In genomic region chr12:94749890-94750289, GRCh38 we compare ENCODE assay signal across 23 cellular contexts.
DNase-seq lines count a peak whose midpoint lies in the region; ATAC-seq, FAIRE-seq and TF ChIP-seq lines count a peak whose summit lies in the region.
"Had no signal": no experiment of that assay in that cellular context is flagged by ENCODE, and none has a peak within 500 bp of the region (broad histone marks: within the 10 kb centered on the region; RNA-seq: fewer than 3 reads in every experiment).

No MANE protein-coding gene starts in this region.

- ATAC-seq in HG02981 (IDR thresholded peaks at IDR 0.05; ENCODE audit: unreplicated experiment) = no peak
- ATAC-seq: A549 had no signal

- H3K9me1 ChIP-seq in keratinocyte (ENCODE audit: control insufficient read depth, extremely low read depth, insufficient read depth, low read length) = no peaks in the 10 kb centered on the region

- no peak overlapping the region for H2BK120ac ChIP-seq in H1 (replicated peaks; ENCODE audit: low read depth, low read length)

- H3K18ac ChIP-seq in H1 (ENCODE audit: extremely low read depth, low read length) = no peak overlapping the region

- H3K4ac ChIP-seq in H1 (replicated peaks; ENCODE audit: insufficient read length, low read depth, low read length) = no peak overlapping the region

- H4K8ac ChIP-seq in H1 (ENCODE audit: extremely low read depth, insufficient read depth, low read length) = no peak overlapping the region

- TF ChIP-seq CTCF in H1 (IDR thresholded peaks at IDR 0.05; ENCODE audit: control extremely low read depth in 1 of 3, insufficient read depth in 1 of 3, low read depth in 1 of 3, low read length in 3 of 3) (no peak), keratinocyte (optimal IDR thresholded peaks at IDR 0.05 in 1 of 3, IDR thresholded peaks at IDR 0.05 in 1 of 3, conservative IDR thresholded peaks at IDR 0.05 in 1 of 3; ENCODE audit: extremely low read depth in 1 of 3, insufficient read depth in 2 of 3, low read length in 3 of 3) (no peak), dorsolateral prefrontal cortex (IDR thresholded peaks at IDR 0.05 in 54 of 56, conservative IDR thresholded peaks at IDR 0.05 in 2 of 56; ENCODE audit: low read depth in 1 of 56, partially characterized antibody in 56 of 56) (no peak)

- H2BK15ac ChIP-seq in H1 (ENCODE audit: low read length) = no peak overlapping the region

- H3K23me2 ChIP-seq in H1 (ENCODE audit: low read depth, low read length) = no peaks in the 10 kb centered on the region

- H4K5ac ChIP-seq in H1 (ENCODE audit: insufficient read length, low read depth, low read length) = no peak overlapping the region

- WGBS in H1 (ENCODE audit: extremely low coverage in 1 of 2, insufficient coverage in 1 of 2, insufficient read length in 1 of 2, insufficient replicate concordance in 2 of 2, low coverage in 1 of 2, low lambda C conversion rate in 2 of 2, missing lambda C conversion rate in 1 of 2), 2 experiments = 87% methylated on average over 6 of the region's 6 CpGs; no CpG with 5 or more reads in 1 of the 2 experiments

- H4K20me1 ChIP-seq in H1 (replicated peaks in 1 of 2; ENCODE audit: control insufficient read depth in 1 of 2, insufficient read depth in 2 of 2, low read length in 2 of 2) (no peaks in the 10 kb centered on the region), keratinocyte (ENCODE audit: control insufficient read depth, extremely low read depth, insufficient read depth, low read length) (no peaks in the 10 kb centered on the region)
- H4K20me1 ChIP-seq: BLaER1 treated with 17β-estradiol and CSF1 and Interleukin-3, amounts not matched to agents 10 nM and 100 nM had no signal

- no peak for TF ChIP-seq POLR2A in H1 (IDR thresholded peaks at IDR 0.05; ENCODE audit: control extremely low read depth in 1 of 2, low read depth in 2 of 2, low read length in 2 of 2)

- no peak for FAIRE-seq in H1 (lab: Jason Lieb, UNC)
- peak; percentile 26 for FAIRE-seq in keratinocyte (lab: Jason Lieb, UNC)
- FAIRE-seq: A549, G401.6 had no signal

- no peaks in the 10 kb centered on the region for H3K36me3 ChIP-seq in H1 (ENCODE audit: control insufficient read depth in 2 of 4, insufficient read depth in 4 of 4, low read length in 3 of 4)
- H3K36me3 ChIP-seq in keratinocyte (ENCODE audit: control insufficient read depth in 2 of 2, extremely low read depth in 1 of 2, insufficient read depth in 2 of 2, low read length in 2 of 2) = no peaks in the 10 kb centered on the region
- H3K36me3 ChIP-seq: BE2C; BLaER1 treated with 17β-estradiol and CSF1 and Interleukin-3, amounts not matched to agents 10 nM and 100 nM had no signal

- H3K79me2 ChIP-seq in H1 (ENCODE audit: control insufficient read depth in 1 of 2, insufficient read depth in 2 of 2, low read length in 2 of 2) (no peaks in the 10 kb centered on the region), keratinocyte (ENCODE audit: control insufficient read depth, insufficient read depth, low read length) (no peaks in the 10 kb centered on the region)

- H3K23ac ChIP-seq in H1 (ENCODE audit: insufficient read length) = no peak overlapping the region

- intact Hi-C loops in dorsolateral prefrontal cortex (cut with DNase I) = loop anchor here in 1 of 2 donors (10.0 kb wide), 1 partner anchor 605 kb away; the partner anchor contains the start of gene PLXNC1

- dilution Hi-C loops in keratinocyte (cut with MboI; ENCODE audit: extremely low pct_ligation_motif_present, low sequenced_read_pairs) = no loop called here

- H2BK12ac ChIP-seq in H1 (ENCODE audit: low read depth, low read length) = no peak overlapping the region

- H3K27me3 ChIP-seq in H1 (replicated peaks in 1 of 4; ENCODE audit: control insufficient read depth in 3 of 4, extremely low read depth in 1 of 4, insufficient read depth in 3 of 4, low read length in 3 of 4) = 0 out of 7 replicates have a peak, but pooled peaks cover 0 to 3% (median 0%) of the 10 kb centered on the region in 4 experiments
- no peaks in the 10 kb centered on the region for H3K27me3 ChIP-seq in keratinocyte (ENCODE audit: control insufficient read depth, extremely low read depth, insufficient read depth, low read length)
- H3K27me3 ChIP-seq in dorsolateral prefrontal cortex = no peaks in the 10 kb centered on the region
- H3K27me3 ChIP-seq: BLaER1 treated with 17β-estradiol and CSF1 and Interleukin-3, amounts not matched to agents 10 nM and 100 nM had no signal

- no peaks in the 10 kb centered on the region for H3K9me3 ChIP-seq in H1 (ENCODE audit: insufficient read depth in 2 of 2, low read depth in 1 of 2, low read length in 1 of 2)
- no peaks in the 10 kb centered on the region for H3K9me3 ChIP-seq in keratinocyte (ENCODE audit: control insufficient read depth, low read depth, low read length)
- H3K9me3 ChIP-seq: A549; BE2C; BLaER1 treated with 17β-estradiol and CSF1 and Interleukin-3, amounts not matched to agents 10 nM and 100 nM had no signal

- no peak overlapping the region for H3K14ac ChIP-seq in H1 (ENCODE audit: insufficient read length)

- TF ChIP-seq EP300 in H1 (IDR thresholded peaks at IDR 0.05; ENCODE audit: borderline replicate concordance in 1 of 2, low read depth in 2 of 2, low read length in 2 of 2) = no peak

- no peak overlapping the region for H2AK5ac ChIP-seq in H1 (ENCODE audit: low read depth, low read length)

- no peak overlapping the region for H3K4me3 ChIP-seq in H1 (ENCODE audit: extremely low read depth in 1 of 4, insufficient read depth in 2 of 4, low read depth in 3 of 4, low read length in 4 of 4)
- H3K4me3 ChIP-seq in keratinocyte (ENCODE audit: control insufficient read depth in 2 of 3, extremely low read depth in 1 of 3, insufficient read depth in 2 of 3, low read depth in 1 of 3, low read length in 3 of 3) = no peak overlapping the region
- H3K4me3 ChIP-seq in dorsolateral prefrontal cortex = no peak overlapping the region
- H3K4me3 ChIP-seq: A549; BLaER1 treated with 17β-estradiol and CSF1 and Interleukin-3, amounts not matched to agents 10 nM and 100 nM had no signal

- no peaks in the 10 kb centered on the region for H3K4me1 ChIP-seq in H1 (replicated peaks in 1 of 4; ENCODE audit: control insufficient read depth in 3 of 4, insufficient read depth in 4 of 4, low read length in 3 of 4)
- peaks cover 5% of the 10 kb centered on the region for H3K4me1 ChIP-seq in keratinocyte (ENCODE audit: control insufficient read depth, extremely low read depth, insufficient read depth, low read length)
- H3K4me1 ChIP-seq: A549; BE2C; BLaER1 treated with 17β-estradiol and CSF1 and Interleukin-3, amounts not matched to agents 10 nM and 100 nM had no signal

- POLR2A ChIA-PET in H1 (lab: Charles Lee; ENCODE audit: partially characterized antibody) = no interaction called here

- peak overlapping the region; percentile 20 for H4K91ac ChIP-seq in H1 (replicated peaks; ENCODE audit: insufficient read length, low read length)

- H3K27ac ChIP-seq in H1 (ENCODE audit: low read depth, low read length) (no peak overlapping the region), keratinocyte (ENCODE audit: control insufficient read depth, insufficient read depth, low read length) (no peak overlapping the region), dorsolateral prefrontal cortex (no peak overlapping the region)
- H3K27ac ChIP-seq: A549; BLaER1 treated with 17β-estradiol and CSF1 and Interleukin-3, amounts not matched to agents 10 nM and 100 nM had no signal

- no peak overlapping the region for H2BK20ac ChIP-seq in H1 (ENCODE audit: low read length)

- H3K9ac ChIP-seq in H1 (replicated peaks in 1 of 4; ENCODE audit: extremely low read depth in 1 of 4, low read depth in 3 of 4, low read length in 3 of 4) (no peak overlapping the region), keratinocyte (ENCODE audit: control insufficient read depth, extremely low read depth, insufficient read depth, low read length) (no peak overlapping the region)
- H3K9ac ChIP-seq: BLaER1 treated with 17β-estradiol and CSF1 and Interleukin-3, amounts not matched to agents 10 nM and 100 nM had no signal

- no peak overlapping the region for H3K4me2 ChIP-seq in H1 (ENCODE audit: insufficient read depth in 1 of 2, low read depth in 2 of 2, low read length in 2 of 2)
- H3K4me2 ChIP-seq in keratinocyte (ENCODE audit: control insufficient read depth, extremely low read depth, insufficient read depth, low read depth, low read length) = peak overlapping the region; percentile 38
- H3K4me2 ChIP-seq: A549; BLaER1 treated with 17β-estradiol and CSF1 and Interleukin-3, amounts not matched to agents 10 nM and 100 nM had no signal

- CTCF ChIA-PET in H1 (lab: Charles Lee; ENCODE audit: partially characterized antibody) = interaction anchor here (1.1 to 1.6 kb wide), 3 partner anchors 12 to 23 kb away, joined by 3 to 4 read pairs (median 3); no protein-coding TSS in a partner anchor

- H3K79me1 ChIP-seq in H1 (ENCODE audit: low read depth, low read length) = no peaks in the 10 kb centered on the region

- no peak for TF ChIP-seq RAD21 in H1 (IDR thresholded peaks at IDR 0.05 in 1 of 2, conservative IDR thresholded peaks at IDR 0.05 in 1 of 2; ENCODE audit: low read depth in 2 of 2, low read length in 2 of 2)

- no peak overlapping the region for H3K56ac ChIP-seq in H1 (replicated peaks; ENCODE audit: insufficient read length, low read depth, low read length)

- DNase-seq in ELR (ENCODE audit: low read depth) (peak; percentile 38), RPMI7951 (ENCODE audit: low read depth) (peak; percentile 80), H1 (ENCODE audit: low read depth in 1 of 2, low spot score in 2 of 2) (no peak), keratinocyte (ENCODE audit: low read depth, low spot score) (no peak), SHP77 treated with DMSO at 0.1 percent for 48 hours (lab: John Stamatoyannopoulos, UW) (no peak), dorsolateral prefrontal cortex (no peak), Kasumi-1 (lab: John Stamatoyannopoulos, UW) (no peak)
- DNase-seq: 8988T; ACHN; AML-193; BE2C; Calu3; CD4-positive, alpha-beta T cell; CD8-positive, alpha-beta memory T cell; COR-L47; DMS79 treated with DMSO at 0.1 percent for 48 hours; GOT3; H7; HCEC 1CT had no signal

- no peak overlapping the region for H2AFZ ChIP-seq in H1 (ENCODE audit: low read length)
- no peak overlapping the region for H2AFZ ChIP-seq in keratinocyte (ENCODE audit: control insufficient read depth, low read length)

- no peak overlapping the region for H2BK5ac ChIP-seq in H1 (ENCODE audit: low read depth, low read length)

TF ChIP-seq in H1, 55 proteins besides CTCF, POLR2A, EP300 and RAD21 (continues in another document):
- TF ChIP-seq SP4 (IDR thresholded peaks at IDR 0.05; ENCODE audit: low read length) (no peak), HDAC6 (IDR thresholded peaks at IDR 0.05; ENCODE audit: low read depth, low read length) (no peak), FOSL1 (IDR thresholded peaks at IDR 0.05; ENCODE audit: insufficient read depth, low read depth, low read length) (no peak), RFX5 (IDR thresholded peaks at IDR 0.05; ENCODE audit: borderline replicate concordance, low read depth, low read length) (no peak)

Comparison
In these comparisons a context has a peak if more than half of its experiments do, and no peak if none do; other contexts are left out.
1. DNase-seq: peak in ELR (single experiment) and RPMI7951 (single experiment); none in H1 (0 of 2), keratinocyte (single experiment), SHP77 treated with DMSO at 0.1 percent for 48 hours (single experiment), dorsolateral prefrontal cortex (0 of 10) and Kasumi-1 (0 of 2).